Comparison of ENCODE assay signal across 8 cellular contexts in the genomic region with DNA sequence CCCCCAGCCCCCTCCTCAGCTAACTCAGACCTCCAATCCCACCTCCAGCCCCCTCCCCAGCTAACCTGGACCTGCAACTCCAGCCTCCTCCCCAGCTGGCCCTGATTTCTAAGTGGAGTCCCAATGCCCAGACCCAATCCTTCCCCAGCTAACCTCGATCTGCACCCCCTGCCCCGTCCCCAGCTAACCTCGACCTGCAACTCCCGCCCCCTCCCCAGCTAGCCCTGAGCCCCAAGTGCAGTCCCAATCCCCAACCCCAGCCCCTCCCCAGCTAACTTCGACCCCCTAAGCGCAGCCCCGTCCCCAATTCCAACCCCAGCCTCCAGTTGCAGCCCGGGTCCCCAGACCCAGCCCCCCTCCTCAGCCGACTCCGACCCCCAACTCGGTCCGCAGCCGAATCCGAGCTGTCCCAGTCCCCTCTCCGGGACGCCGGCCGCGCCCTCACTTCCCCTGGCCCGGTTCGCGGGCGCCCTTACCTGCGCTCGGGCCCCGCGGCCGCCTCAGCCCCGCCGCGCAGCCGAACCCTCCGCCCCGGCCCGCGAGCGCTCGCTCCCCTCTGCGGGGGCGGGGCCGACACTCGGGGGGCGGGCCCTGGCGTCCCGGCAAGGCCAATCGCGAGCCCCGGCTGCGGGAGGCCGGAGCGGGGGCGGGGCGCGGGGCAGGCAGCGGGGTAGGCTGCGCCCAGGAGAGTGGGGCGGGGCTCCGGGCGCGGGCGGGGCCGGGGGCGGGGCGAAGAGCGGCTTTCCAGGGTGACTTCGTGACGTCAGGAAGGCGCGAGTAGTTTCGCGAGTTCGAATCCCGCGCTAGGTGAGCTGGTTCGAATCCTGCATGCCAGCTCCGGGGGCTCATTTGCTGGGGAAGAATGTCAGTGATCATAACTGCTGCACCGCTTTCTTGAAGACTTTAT.
A peak's percentile ranks its signal among the peaks of the same experiment; 100 is the strongest.
DNase-seq lines count a peak whose midpoint lies in the region; ATAC-seq lines count a peak whose summit lies in the region.

A gene (minus strand): TSS at position 525 of the 907 bp plus-strand sequence. CDS start 182,006 bp downstream, outside the sequence.

- DNase-seq in GM04504 (ENCODE audit: low read depth): peak; percentile 46
- DNase-seq in HCEC 1CT: peak; percentile 70
- peak; percentile 17 for DNase-seq in NCI-H1436 treated with DMSO at 0.1 percent for 48 hours (lab: John Stamatoyannopoulos, UW)
- DNase-seq in central memory CD4-positive, alpha-beta T cell: peak; percentile 94
- peak; percentile 75 for DNase-seq in iris pigment epithelial cell (ENCODE audit: low read depth)
- peak; percentile 13 for DNase-seq in smooth muscle cell of the brain vasculature (ENCODE audit: low read depth, low spot score)
- no peak for DNase-seq in NCI-H510A (lab: John Stamatoyannopoulos, UW)

- ATAC-seq in activated CD4-positive, CD25-positive, alpha-beta regulatory T cell treated with anti-CD3 and anti-CD28 coated beads, Interleukin-2, amount 50 U/mL, for 24 hours: peak; percentile 98
